3 cellular contexts compared by ENCODE assay signal in genomic region chr19:18353378-18354005, GRCh38.
TF ChIP-seq lines count a peak whose summit lies in the region.

No MANE protein-coding gene starts in this region.

TF ChIP-seq in A549, 52 proteins besides CTCF, POLR2A, EP300 and RAD21:
- TF ChIP-seq FOSB (CRISPR knock-in tag; IDR thresholded peaks at IDR 0.05) (no peak), CEBPB (IDR thresholded peaks at IDR 0.05) (peak; percentile 56 to 79; a peak in 3 of 4 replicates)

TF ChIP-seq in HCT116, 20 proteins besides CTCF, POLR2A, EP300 and RAD21:
- no peak for TF ChIP-seq ATF3 (IDR thresholded peaks at IDR 0.05)
- TF ChIP-seq EGR1 (IDR thresholded peaks at IDR 0.05; ENCODE audit: low read depth) = no peak
- no peak for TF ChIP-seq FOSL1 (IDR thresholded peaks at IDR 0.05; ENCODE audit: low read depth)
- no peak for TF ChIP-seq YY1 (IDR thresholded peaks at IDR 0.05; ENCODE audit: extremely low read depth, insufficient replicate concordance, low read depth, low read length)
- TF ChIP-seq CEBPB (IDR thresholded peaks at IDR 0.05; ENCODE audit: low read depth) = peak; percentile 71

TF ChIP-seq in WTC11, 78 proteins besides CTCF, POLR2A, EP300 and RAD21:
- TF ChIP-seq ZNF396 (CRISPR knock-in tag; IDR thresholded peaks at IDR 0.05; ENCODE audit: borderline replicate concordance) = no peak
- no peak for TF ChIP-seq NFE2L1 (CRISPR knock-in tag; IDR thresholded peaks at IDR 0.05)
- no peak for TF ChIP-seq RORB (CRISPR knock-in tag; IDR thresholded peaks at IDR 0.05)
- TF ChIP-seq TP53 (CRISPR knock-in tag; IDR thresholded peaks at IDR 0.05) = no peak
- TF ChIP-seq E2F1 (CRISPR knock-in tag; IDR thresholded peaks at IDR 0.05) = no peak
- TF ChIP-seq ZBTB43 (CRISPR knock-in tag; IDR thresholded peaks at IDR 0.05) = no peak
